37 cellular contexts compared by ENCODE assay signal in genomic region chr22:47341464-47341863, GRCh38.
DNase-seq lines count a peak whose midpoint lies in the region; ATAC-seq, FAIRE-seq and TF ChIP-seq lines count a peak whose summit lies in the region.
"Had no signal": no experiment of that assay in that cellular context is flagged by ENCODE, and none has a peak within 500 bp of the region (broad histone marks: within the 10 kb centered on the region; RNA-seq: fewer than 3 reads in every experiment).

No MANE protein-coding gene starts in this region.

- DNase-seq in RWPE1 (ENCODE audit: low spot score) = no peak
- no peak for DNase-seq in endothelial cell (ENCODE audit: low spot score)
- DNase-seq in esophagus muscularis mucosa (ENCODE audit: extremely low spot score) = peak; percentile 86
- peak; percentile 67 for DNase-seq in osteocyte (ENCODE audit: extremely low spot score, unreplicated experiment)
- no peak for DNase-seq in small intestine
- no peak for DNase-seq in activated T-cell treated with anti-CD3 and anti-CD28 coated beads for 4 hours
- DNase-seq in progenitor cell of endocrine pancreas (ENCODE audit: low spot score, unreplicated experiment) = no peak
- DNase-seq: 8988T; ACHN; AML-193; BE2C; C1 segment of cervical spinal cord; Caco-2; Calu3; CD4-positive, alpha-beta memory T cell; CD4-positive, alpha-beta T cell; CD4-positive, CD25-positive, alpha-beta regulatory T cell; CD8-positive, alpha-beta memory T cell; CD8-positive, alpha-beta T cell; COR-L47; DMS 273 treated with DMSO at 0.1 percent for 48 hours; DMS153; DMS53; DMS79; DMS79 treated with DMSO at 0.1 percent for 48 hours; DND-41; EL had no signal

- H3K27me3 ChIP-seq in esophagus muscularis mucosa (peaks cover 0 to 42% (median 0%) of the 10 kb centered on the region in 4 donors), small intestine (ENCODE audit: control insufficient read depth in 2 of 2, insufficient read depth in 2 of 2, low read length in 2 of 2) (peaks cover 0 to 2% of the 10 kb centered on the region in 2 donors), gastroesophageal sphincter (peaks cover 46% of the 10 kb centered on the region)
- H3K27me3 ChIP-seq: BE2C; BLaER1; BLaER1 treated with 17β-estradiol and CSF1 and Interleukin-3, amounts not matched to agents 10 nM and 100 nM had no signal

- H3K9me3 Mint-ChIP-seq in endothelial cell (ENCODE audit: unreplicated experiment) (peaks cover 38% of the 10 kb centered on the region), osteocyte (ENCODE audit: unreplicated experiment) (peaks cover 8% of the 10 kb centered on the region), progenitor cell of endocrine pancreas (ENCODE audit: low read depth) (peaks cover 43% of the 10 kb centered on the region)
- H3K9me3 Mint-ChIP-seq: CD4-positive, alpha-beta T cell; CD8-positive, alpha-beta T cell had no signal

- POLR2A ChIA-PET in RWPE1 (lab: Yijun Ruan, JAX; ENCODE audit: low non-redundant PET) = no interaction called here

- no peak for TF ChIP-seq EP300 in esophagus muscularis mucosa (IDR thresholded peaks at IDR 0.05)
- no peak for TF ChIP-seq EP300 in gastroesophageal sphincter (IDR thresholded peaks at IDR 0.05)

- peaks cover 12% of the 10 kb centered on the region for H3K27me3 Mint-ChIP-seq in endothelial cell (ENCODE audit: unreplicated experiment)
- H3K27me3 Mint-ChIP-seq in osteocyte (ENCODE audit: unreplicated experiment) = no peaks in the 10 kb centered on the region
- no peaks in the 10 kb centered on the region for H3K27me3 Mint-ChIP-seq in progenitor cell of endocrine pancreas

- no peak for ATAC-seq in gastroesophageal sphincter
- ATAC-seq: A549; CD8-positive, alpha-beta T cell had no signal

- peak overlapping the region; percentile 54 for H3K4me3 Mint-ChIP-seq in endothelial cell (ENCODE audit: unreplicated experiment)
- no peak overlapping the region for H3K4me3 Mint-ChIP-seq in osteocyte (ENCODE audit: unreplicated experiment)
- no peak overlapping the region for H3K4me3 Mint-ChIP-seq in progenitor cell of endocrine pancreas (ENCODE audit: low read depth)
- H3K4me3 Mint-ChIP-seq: B cell; CD14-positive monocyte; CD4-positive, alpha-beta T cell; CD4-positive, CD25-positive, alpha-beta regulatory T cell; CD8-positive, alpha-beta memory T cell; CD8-positive, alpha-beta T cell had no signal

- peaks cover 0 to 5% (median 0%) of the 10 kb centered on the region in 4 donors for H3K9me3 ChIP-seq in esophagus muscularis mucosa
- H3K9me3 ChIP-seq in small intestine (ENCODE audit: control insufficient read depth, low read depth) = no peaks in the 10 kb centered on the region
- no peaks in the 10 kb centered on the region for H3K9me3 ChIP-seq in gastroesophageal sphincter
- H3K9me3 ChIP-seq: A549, BE2C, Caco-2 had no signal

- WGBS in esophagus muscularis mucosa = 94% methylated on average over 7 of the region's 7 CpGs
- WGBS in small intestine, 3 donors = 82 to 95% (median 89%) methylated on average over 7 of the region's 7 CpGs
- WGBS in gastroesophageal sphincter (ENCODE audit: low coverage in 1 of 2), 2 donors = 83% methylated on average over 4 of the region's 7 CpGs; no CpG with 5 or more reads in 1 of the 2 donors

- no peak for TF ChIP-seq POLR2A in esophagus muscularis mucosa (IDR thresholded peaks at IDR 0.05; ENCODE audit: low read depth)
- TF ChIP-seq POLR2A in gastroesophageal sphincter (IDR thresholded peaks at IDR 0.05) = no peak

- H3K36me3 Mint-ChIP-seq in endothelial cell (ENCODE audit: low read depth, unreplicated experiment) (peaks cover 14% of the 10 kb centered on the region), osteocyte (ENCODE audit: unreplicated experiment) (no peaks in the 10 kb centered on the region), progenitor cell of endocrine pancreas (ENCODE audit: insufficient read depth) (peaks cover 2% of the 10 kb centered on the region)
- H3K36me3 Mint-ChIP-seq: CD14-positive monocyte; CD4-positive, alpha-beta memory T cell; CD4-positive, CD25-positive, alpha-beta regulatory T cell; CD8-positive, alpha-beta T cell had no signal

- FAIRE-seq in small intestine (lab: Jason Lieb, UNC) = no peak
- FAIRE-seq: A204.1, A549, D721Med had no signal

- H3K4me1 Mint-ChIP-seq in endothelial cell (ENCODE audit: unreplicated experiment) = no peaks in the 10 kb centered on the region
- H3K4me1 Mint-ChIP-seq in osteocyte (ENCODE audit: unreplicated experiment) = no peaks in the 10 kb centered on the region
- no peaks in the 10 kb centered on the region for H3K4me1 Mint-ChIP-seq in progenitor cell of endocrine pancreas (ENCODE audit: low read depth)
- H3K4me1 Mint-ChIP-seq: B cell; CD14-positive monocyte; CD4-positive, CD25-positive, alpha-beta regulatory T cell had no signal

- H3K4me1 ChIP-seq in esophagus muscularis mucosa (no peaks in the 10 kb centered on the region), small intestine (ENCODE audit: control insufficient read depth in 2 of 2, insufficient read depth in 1 of 2, low read depth in 1 of 2, low read length in 1 of 2) (no peaks in the 10 kb centered on the region), gastroesophageal sphincter (no peaks in the 10 kb centered on the region)
- H3K4me1 ChIP-seq: BE2C; BLaER1; BLaER1 treated with 17β-estradiol and CSF1 and Interleukin-3, amounts not matched to agents 10 nM and 100 nM; Caco-2 had no signal

- H3K27ac Mint-ChIP-seq in endothelial cell (ENCODE audit: unreplicated experiment) = no peak overlapping the region
- no peak overlapping the region for H3K27ac Mint-ChIP-seq in osteocyte (ENCODE audit: unreplicated experiment)
- no peak overlapping the region for H3K27ac Mint-ChIP-seq in progenitor cell of endocrine pancreas
- H3K27ac Mint-ChIP-seq: B cell; CD14-positive monocyte; CD4-positive, alpha-beta memory T cell; CD4-positive, alpha-beta T cell; CD4-positive, CD25-positive, alpha-beta regulatory T cell; CD8-positive, alpha-beta memory T cell; CD8-positive, alpha-beta T cell had no signal

- H3K36me3 ChIP-seq in esophagus muscularis mucosa (no peaks in the 10 kb centered on the region), small intestine (ENCODE audit: control insufficient read depth in 2 of 2, insufficient read depth in 2 of 2, low read length in 2 of 2) (no peaks in the 10 kb centered on the region), gastroesophageal sphincter (no peaks in the 10 kb centered on the region)
- H3K36me3 ChIP-seq: BE2C; BLaER1; BLaER1 treated with 17β-estradiol and CSF1 and Interleukin-3, amounts not matched to agents 10 nM and 100 nM had no signal

- no peak overlapping the region for H3K4me3 ChIP-seq in esophagus muscularis mucosa
- H3K4me3 ChIP-seq in small intestine (ENCODE audit: low read depth in 1 of 2, low read length in 2 of 2) = no peak overlapping the region
- no peak overlapping the region for H3K4me3 ChIP-seq in gastroesophageal sphincter
- H3K4me3 ChIP-seq: A549; BLaER1; BLaER1 treated with 17β-estradiol and CSF1 and Interleukin-3, amounts not matched to agents 10 nM and 100 nM had no signal

- intact Hi-C loops in esophagus muscularis mucosa (cut with DNase I) = no loop called here

- peak overlapping the region; percentile 53; the same call in 1 of the 2 replicates for H3K27ac ChIP-seq in RWPE1
- H3K27ac ChIP-seq in esophagus muscularis mucosa (replicated peaks in 1 of 4) = no peak overlapping the region
- H3K27ac ChIP-seq in small intestine (ENCODE audit: low read depth in 1 of 2, low read length in 1 of 2) = no peak overlapping the region
- H3K27ac ChIP-seq in gastroesophageal sphincter = no peak overlapping the region
- H3K27ac ChIP-seq: 22Rv1; A549; BLaER1; BLaER1 treated with 17β-estradiol and CSF1 and Interleukin-3, amounts not matched to agents 10 nM and 100 nM; C4-2B had no signal

- CTCF ChIA-PET in RWPE1 (lab: Yijun Ruan, JAX) = no interaction called here

- TF ChIP-seq CTCF in RWPE1 (conservative IDR thresholded peaks at IDR 0.05; ENCODE audit: low read depth) (no peak), endothelial cell (IDR thresholded peaks at IDR 0.05; ENCODE audit: unreplicated experiment) (no peak), esophagus muscularis mucosa (IDR thresholded peaks at IDR 0.05) (no peak), osteocyte (IDR thresholded peaks at IDR 0.05) (no peak), progenitor cell of endocrine pancreas (IDR thresholded peaks at IDR 0.05; ENCODE audit: unreplicated experiment) (no peak), gastroesophageal sphincter (IDR thresholded peaks at IDR 0.05) (no peak)

Comparison
In these comparisons a context has a peak if more than half of its experiments do, and no peak if none do; other contexts are left out.
1. DNase-seq: peak in esophagus muscularis mucosa (single experiment) and osteocyte (single experiment); none in RWPE1 (single experiment), endothelial cell (single experiment), small intestine (single experiment), activated T-cell treated with anti-CD3 and anti-CD28 coated beads for 4 hours (single experiment) and progenitor cell of endocrine pancreas (single experiment).